ENCODE assay signal across 15 cellular contexts in the genomic region with DNA sequence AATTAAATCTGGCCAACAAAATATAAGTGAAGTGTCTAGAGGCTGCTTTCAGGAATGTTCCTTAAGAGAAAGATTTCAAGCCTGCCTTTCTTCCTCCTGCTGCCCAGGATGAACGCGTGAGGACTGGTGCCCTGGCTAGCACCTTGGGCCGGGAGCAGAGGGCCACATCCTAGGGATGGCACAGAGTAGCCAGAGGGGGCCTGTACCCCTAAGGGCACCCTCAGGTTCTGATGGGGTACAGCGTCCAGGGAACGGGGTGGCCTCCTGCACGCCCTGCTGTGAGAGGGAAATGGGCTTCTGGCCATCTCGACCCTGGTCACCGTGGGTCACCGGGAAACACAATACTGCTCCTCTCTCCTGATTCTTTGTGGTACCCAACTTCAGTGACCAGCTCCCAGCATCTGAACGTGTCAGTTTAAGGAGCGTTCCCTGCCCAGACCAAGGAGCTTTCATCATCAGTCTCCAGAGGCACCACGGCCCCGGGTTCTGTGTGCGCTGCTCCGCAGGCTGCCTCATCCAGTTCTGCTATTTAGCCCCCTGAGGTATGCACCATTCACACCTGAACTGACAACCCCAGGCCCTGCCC.
"Had no signal": no experiment of that assay in that cellular context is flagged by ENCODE, and none has a peak within 500 bp of the region (broad histone marks: within the 10 kb centered on the region; RNA-seq: fewer than 3 reads in every experiment).

No MANE protein-coding gene starts in this region.

- ATAC-seq: activated CD8-positive, alpha-beta T cell treated with anti-CD3 and anti-CD28 coated beads for 36 hours; natural killer cell; stimulated activated naive CD8-positive, alpha-beta T cell treated with anti-CD3 and anti-CD28 coated beads, Interleukin-15, amount 100 ng/mL, for 72 hours had no signal

- H3K27ac ChIP-seq: thoracic aorta, uterus, VCaP had no signal

- H3K36me3 ChIP-seq: thoracic aorta, uterus had no signal

- H3K9me3 ChIP-seq: thoracic aorta, uterus had no signal

- DNase-seq: activated CD4-positive, alpha-beta T cell treated with anti-CD3 and anti-CD28 coated beads for 4 hours; activated CD8-positive, alpha-beta memory T cell treated with anti-CD3 and anti-CD28 coated beads, Interleukin-2, amount 50 U/mL, for 48 hours; activated CD8-positive, alpha-beta T cell treated with anti-CD3 and anti-CD28 coated beads for 36 hours; activated naive CD4-positive, alpha-beta T cell; central memory CD4-positive, alpha-beta T cell; cortex of kidney; effector CD8-positive, alpha-beta T cell; natural killer cell; occipital lobe; stimulated activated CD4-positive, alpha-beta T cell treated with anti-CD3 and anti-CD28 coated beads, Interleukin-4, amount 100 ng/mL, for 24 hours; stimulated activated naive CD8-positive, alpha-beta T cell treated with anti-CD3 and anti-CD28 coated beads, Interleukin-15, amount 100 ng/mL, for 72 hours; T-helper 1 cell; uterus had no signal

- H3K4me3 ChIP-seq: thoracic aorta, uterus had no signal

- H3K27me3 ChIP-seq: uterus had no signal
